In genomic region chrX:2693123-2693438, GRCh38 we compare ENCODE assay signal across 12 cellular contexts. TPM values are rescaled to one million over a fixed set of nuclear protein-coding genes. Genes with fewer than 3 reads are reported as not detected.
DNase-seq lines count a peak whose midpoint lies in the region; ATAC-seq and TF ChIP-seq lines count a peak whose summit lies in the region.
"Had no signal": no experiment of that assay in that cellular context is flagged by ENCODE, and none has a peak within 500 bp of the region (broad histone marks: within the 10 kb centered on the region; RNA-seq: fewer than 3 reads in every experiment).

No MANE protein-coding gene starts in this region.

- H3K9ac ChIP-seq in H9 (ENCODE audit: extremely low read depth, insufficient read length, low read length): no peak overlapping the region

- no peak overlapping the region for H4K5ac ChIP-seq in H9 (ENCODE audit: insufficient read length, low read depth, low read length)

- H3K4me2 ChIP-seq in H9 (ENCODE audit: insufficient read depth, insufficient read length, low read length): no peak overlapping the region

- H4K91ac ChIP-seq in H9 (ENCODE audit: insufficient read length, low read depth, low read length): no peak overlapping the region

- ATAC-seq in thoracic aorta (ENCODE audit: insufficient number of reproducible peaks, low FRiP score, low read depth): no peak

- H3K27ac ChIP-seq in thoracic aorta (no peak overlapping the region), H9 (ENCODE audit: insufficient read length, low read depth, low read length) (no peak overlapping the region)

- peak overlapping the region; percentile 94 for H3K4me3 Mint-ChIP-seq in activated T-cell treated with anti-CD3 and anti-CD28 coated beads, Interleukin-2, amount 50 U/mL, for 24 hours
- peak overlapping the region; percentile 99 for H3K4me3 Mint-ChIP-seq in activated T-helper 1 cell treated with anti-CD3 and anti-CD28 coated beads, Interleukin-12 subunit alpha, Interleukin-12 subunit beta, Interleukin-2, Interleukin-4 antibody, amounts not matched to agents 30 ng/mL and 10 ng/mL and 1 ng/mL, durations not matched to agents 14 hours and 24 hours and 36 hours
- H3K4me3 Mint-ChIP-seq in immature natural killer cell (peak overlapping the region; percentile 91 to 99 (median 98)), H9 (peak overlapping the region in 1 of 2 experiments; percentile 86; a peak in 2 of 5 replicates)

- WGBS in H9 (ENCODE audit: extremely low coverage, insufficient read length, low lambda C conversion rate): no CpG with 5 or more reads among the region's 5 CpGs

- peaks cover 57% of the 10 kb centered on the region for H3K36me3 Mint-ChIP-seq in activated T-cell treated with anti-CD3 and anti-CD28 coated beads, Interleukin-2, amount 50 U/mL, for 24 hours (ENCODE audit: low read depth)
- H3K36me3 Mint-ChIP-seq in activated T-helper 1 cell treated with anti-CD3 and anti-CD28 coated beads, Interleukin-12 subunit alpha, Interleukin-12 subunit beta, Interleukin-2, Interleukin-4 antibody, amounts not matched to agents 30 ng/mL and 10 ng/mL and 1 ng/mL, durations not matched to agents 14 hours and 24 hours and 36 hours (ENCODE audit: low read depth): peaks cover 51% of the 10 kb centered on the region
- peaks cover 0 to 4% (median 0%) of the 10 kb centered on the region in 3 donors for H3K36me3 Mint-ChIP-seq in immature natural killer cell
- peaks cover 0 to 2% (median 1%) of the 10 kb centered on the region in 3 experiments; a peak in 3 of 7 replicates for H3K36me3 Mint-ChIP-seq in H9 (ENCODE audit: insufficient read depth in 1 of 3, low read depth in 3 of 3)

- H3K9me3 ChIP-seq in thoracic aorta (no peaks in the 10 kb centered on the region), H9 (ENCODE audit: control insufficient read depth, low read depth, low read length) (no peaks in the 10 kb centered on the region)
- H3K9me3 ChIP-seq: prostate gland had no signal

- H3K18ac ChIP-seq in H9 (ENCODE audit: insufficient read length, low read depth, low read length): no peak overlapping the region

- TF ChIP-seq CTCF in thoracic aorta (IDR thresholded peaks at IDR 0.05) (no peak), H9 (conservative IDR thresholded peaks at IDR 0.05) (no peak)

- no peak overlapping the region for H2AFZ ChIP-seq in H9 (ENCODE audit: low read length)

- H3K4me1 ChIP-seq in thoracic aorta (ENCODE audit: control insufficient read depth in 1 of 2, low read depth in 2 of 2): peaks cover 37 to 56% of the 10 kb centered on the region in 2 donors
- no peaks in the 10 kb centered on the region; the same call in 1 of the 2 replicates for H3K4me1 ChIP-seq in H9 (ENCODE audit: insufficient read depth, low read length)

- H3K27me3 Mint-ChIP-seq in activated T-cell treated with anti-CD3 and anti-CD28 coated beads, Interleukin-2, amount 50 U/mL, for 24 hours: no peaks in the 10 kb centered on the region
- no peaks in the 10 kb centered on the region for H3K27me3 Mint-ChIP-seq in activated T-helper 1 cell treated with anti-CD3 and anti-CD28 coated beads, Interleukin-12 subunit alpha, Interleukin-12 subunit beta, Interleukin-2, Interleukin-4 antibody, amounts not matched to agents 30 ng/mL and 10 ng/mL and 1 ng/mL, durations not matched to agents 14 hours and 24 hours and 36 hours (ENCODE audit: insufficient read depth)
- H3K27me3 Mint-ChIP-seq in immature natural killer cell (ENCODE audit: low read depth in 3 of 3) (peaks cover 2 to 6% (median 4%) of the 10 kb centered on the region in 3 donors), H9 (ENCODE audit: low read depth) (peaks cover 57% of the 10 kb centered on the region)

- no peak overlapping the region for H3K4ac ChIP-seq in H9 (ENCODE audit: low read depth, low read length)

- peak overlapping the region; percentile 77 for H3K4me3 ChIP-seq in thoracic aorta

- no peak overlapping the region for H2BK5ac ChIP-seq in H9 (ENCODE audit: insufficient read length, low read length)

- no peak for DNase-seq in activated T-cell treated with anti-CD3 and anti-CD28 coated beads, Interleukin-2, amount 50 U/mL, for 24 hours
- no peak for DNase-seq in activated T-cell treated with anti-CD3 and anti-CD28 coated beads, Interleukin-2, amount 50 U/mL, for 48 hours
- DNase-seq in activated T-helper 1 cell treated with anti-CD3 and anti-CD28 coated beads, Interleukin-12 subunit alpha, Interleukin-12 subunit beta, Interleukin-2, Interleukin-4 antibody, amounts not matched to agents 30 ng/mL and 10 ng/mL and 1 ng/mL, durations not matched to agents 14 hours and 24 hours and 36 hours (ENCODE audit: low spot score): no peak
- DNase-seq in immature natural killer cell (peak in 1 of 3 donors; percentile 35), thoracic aorta (ENCODE audit: low spot score) (no peak), NCI-H146 (lab: John Stamatoyannopoulos, UW) (no peak), NCI-H345 treated with DMSO at 0.1 percent for 48 hours (lab: John Stamatoyannopoulos, UW; ENCODE audit: unreplicated experiment) (no peak), H9 (no peak)
- DNase-seq: activated CD4-positive, CD25-positive, alpha-beta regulatory T cell treated with anti-CD3 and anti-CD28 coated beads, Interleukin-2, amount 50 U/mL, for 72 hours; foreskin melanocyte; NCI-H345 had no signal

- no peak overlapping the region for H3K14ac ChIP-seq in H9 (ENCODE audit: insufficient read depth, low read length)

- no peak overlapping the region for H2BK120ac ChIP-seq in H9 (ENCODE audit: low read depth, low read length, poor library complexity, severe bottlenecking)

- H2AK5ac ChIP-seq in H9 (ENCODE audit: insufficient read length, low read length): no peak overlapping the region

- no peak overlapping the region for H2BK12ac ChIP-seq in H9 (ENCODE audit: insufficient read length, low read depth, low read length)

- H2BK15ac ChIP-seq in H9 (ENCODE audit: low read depth, low read length): no peak overlapping the region

- H3K9me3 Mint-ChIP-seq in activated T-cell treated with anti-CD3 and anti-CD28 coated beads, Interleukin-2, amount 50 U/mL, for 24 hours: peaks cover 2% of the 10 kb centered on the region
- no peaks in the 10 kb centered on the region for H3K9me3 Mint-ChIP-seq in activated T-helper 1 cell treated with anti-CD3 and anti-CD28 coated beads, Interleukin-12 subunit alpha, Interleukin-12 subunit beta, Interleukin-2, Interleukin-4 antibody, amounts not matched to agents 30 ng/mL and 10 ng/mL and 1 ng/mL, durations not matched to agents 14 hours and 24 hours and 36 hours
- H3K9me3 Mint-ChIP-seq in immature natural killer cell (no peaks in the 10 kb centered on the region), H9 (no peaks in the 10 kb centered on the region)

- no peak overlapping the region for H4K8ac ChIP-seq in H9 (replicated peaks; ENCODE audit: insufficient read length, low read depth, low read length)

- no peaks in the 10 kb centered on the region for H3K27me3 ChIP-seq in thoracic aorta (replicated peaks; ENCODE audit: insufficient read depth)
- peaks cover 18% of the 10 kb centered on the region for H3K27me3 ChIP-seq in H9 (ENCODE audit: insufficient read depth, low read length)

- H3K4me1 Mint-ChIP-seq in activated T-cell treated with anti-CD3 and anti-CD28 coated beads, Interleukin-2, amount 50 U/mL, for 24 hours (ENCODE audit: low read depth): peaks cover 57% of the 10 kb centered on the region
- H3K4me1 Mint-ChIP-seq in activated T-helper 1 cell treated with anti-CD3 and anti-CD28 coated beads, Interleukin-12 subunit alpha, Interleukin-12 subunit beta, Interleukin-2, Interleukin-4 antibody, amounts not matched to agents 30 ng/mL and 10 ng/mL and 1 ng/mL, durations not matched to agents 14 hours and 24 hours and 36 hours (ENCODE audit: low read depth): peaks cover 51% of the 10 kb centered on the region
- peaks cover 64% of the 10 kb centered on the region in 2 donors for H3K4me1 Mint-ChIP-seq in immature natural killer cell
- peaks cover 34 to 39% of the 10 kb centered on the region in 2 experiments for H3K4me1 Mint-ChIP-seq in H9

- peaks cover 16% of the 10 kb centered on the region for H3K23me2 ChIP-seq in H9 (ENCODE audit: insufficient read length, low read depth, low read length, poor library complexity, severe bottlenecking)

- no peak overlapping the region for H3T11ph ChIP-seq in H9 (ENCODE audit: low read length)

- H4K20me1 ChIP-seq in H9 (ENCODE audit: control insufficient read depth, insufficient read depth, insufficient read length): no peaks in the 10 kb centered on the region

- peaks cover 3% of the 10 kb centered on the region for H3K36me3 ChIP-seq in thoracic aorta
- H3K36me3 ChIP-seq: prostate gland had no signal

- H3K27ac Mint-ChIP-seq in activated T-cell treated with anti-CD3 and anti-CD28 coated beads, Interleukin-2, amount 50 U/mL, for 24 hours: peak overlapping the region; percentile 96
- H3K27ac Mint-ChIP-seq in activated T-helper 1 cell treated with anti-CD3 and anti-CD28 coated beads, Interleukin-12 subunit alpha, Interleukin-12 subunit beta, Interleukin-2, Interleukin-4 antibody, amounts not matched to agents 30 ng/mL and 10 ng/mL and 1 ng/mL, durations not matched to agents 14 hours and 24 hours and 36 hours: peak overlapping the region; percentile 99
- peak overlapping the region; percentile 87 to 96 (median 92) for H3K27ac Mint-ChIP-seq in immature natural killer cell
- no peak overlapping the region; a peak in 1 of 7 replicates for H3K27ac Mint-ChIP-seq in H9

- no peak overlapping the region for H3K23ac ChIP-seq in H9 (ENCODE audit: insufficient read length, low read depth, low read length)

- H2BK20ac ChIP-seq in H9 (ENCODE audit: low read depth, low read length, poor library complexity, severe bottlenecking): no peak overlapping the region

- intact Hi-C loops in activated T-helper 1 cell treated with anti-CD3 and anti-CD28 coated beads, Interleukin-12 subunit alpha, Interleukin-12 subunit beta, Interleukin-2, Interleukin-4 antibody, amounts not matched to agents 30 ng/mL and 10 ng/mL and 1 ng/mL, durations not matched to agents 14 hours and 24 hours and 36 hours (cut with micrococcal nuclease): loop anchor here (1.0 kb wide), 1 partner anchor 119 kb away; no protein-coding TSS in a partner anchor

- H3K56ac ChIP-seq in H9 (ENCODE audit: insufficient read length, low read depth, low read length): no peak overlapping the region

- no peaks in the 10 kb centered on the region for H3K79me2 ChIP-seq in H9 (ENCODE audit: insufficient read depth, low read length)

- H3K79me1 ChIP-seq in H9 (ENCODE audit: insufficient read depth, low read depth, low read length, poor library complexity, severe bottlenecking): no peaks in the 10 kb centered on the region

RNA-seq across cellular contexts. Expression of gene CD99, which starts 2.0 kb away (rescaled TPM):
- 421 and 437 TPM in 2 replicates for total RNA-seq in activated T-helper 1 cell treated with anti-CD3 and anti-CD28 coated beads, Interleukin-12 subunit alpha, Interleukin-12 subunit beta, Interleukin-2, Interleukin-4 antibody, amounts not matched to agents 30 ng/mL and 10 ng/mL and 1 ng/mL, durations not matched to agents 14 hours and 24 hours and 36 hours
- 100 to 1,000 TPM; 479 to 672 (median 543) TPM for polyA plus RNA-seq in immature natural killer cell
- total RNA-seq in thoracic aorta: 100 to 1,000 TPM; 490 to 527 TPM
- 92.1 and 92.4 TPM in 2 replicates for total RNA-seq in H9 (2021)

RNA-seq across cellular contexts. Expression of gene XG, which starts 58.8 kb away (rescaled TPM):
- total RNA-seq in activated T-helper 1 cell treated with anti-CD3 and anti-CD28 coated beads, Interleukin-12 subunit alpha, Interleukin-12 subunit beta, Interleukin-2, Interleukin-4 antibody, amounts not matched to agents 30 ng/mL and 10 ng/mL and 1 ng/mL, durations not matched to agents 14 hours and 24 hours and 36 hours: 0.65 TPM in 1 of 2 replicates, not detected in the other
- polyA plus RNA-seq in immature natural killer cell: not detected
- total RNA-seq in thoracic aorta: 10 to 100 TPM; 18.1 to 29.6 TPM
- total RNA-seq in H9 (2021): 1.1 and 1.7 TPM in 2 replicates

Comparison
In these comparisons a context has a peak if more than half of its experiments do, and no peak if none do; other contexts are left out.
1. H3K27ac Mint-ChIP-seq: peak in activated T-cell treated with anti-CD3 and anti-CD28 coated beads, Interleukin-2, amount 50 U/mL, for 24 hours (single experiment), activated T-helper 1 cell treated with anti-CD3 and anti-CD28 coated beads, Interleukin-12 subunit alpha, Interleukin-12 subunit beta, Interleukin-2, Interleukin-4 antibody, amounts not matched to agents 30 ng/mL and 10 ng/mL and 1 ng/mL, durations not matched to agents 14 hours and 24 hours and 36 hours (single experiment) and immature natural killer cell (6 of 6); none in H9 (0 of 3).